ENCODE assay signal across 16 cellular contexts in the genomic region with DNA sequence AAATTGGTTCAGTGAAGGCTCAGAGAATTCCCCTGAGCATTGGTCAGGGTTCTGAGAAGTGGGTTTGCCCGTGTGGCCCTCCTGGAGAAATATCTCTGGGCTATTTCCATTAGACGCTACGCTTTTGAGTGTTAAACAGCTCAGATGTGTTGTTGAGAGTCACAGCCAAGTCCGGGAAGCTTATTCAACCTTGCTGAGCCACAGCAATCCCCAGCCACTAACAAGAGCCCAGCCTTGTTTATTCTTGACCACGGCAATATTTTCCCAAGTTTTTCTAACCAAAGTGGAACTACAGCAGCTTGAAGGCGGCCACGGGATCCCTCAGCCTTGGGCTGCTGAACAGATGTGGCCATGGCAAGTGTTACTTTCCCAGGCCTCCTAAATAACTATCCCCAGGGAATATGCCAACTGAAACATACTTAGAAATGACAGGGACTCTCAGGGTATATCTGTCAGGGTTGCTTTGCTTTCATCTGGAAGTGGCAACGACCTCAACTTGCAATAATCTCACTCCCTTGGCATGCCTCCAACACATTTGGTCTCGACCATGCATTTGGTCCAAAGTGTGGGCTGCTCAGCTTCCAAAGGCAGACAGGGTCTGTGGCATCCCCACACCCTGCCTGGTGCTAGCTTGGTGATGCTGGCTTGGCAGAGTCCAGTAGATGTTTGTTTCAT.
DNase-seq lines count a peak whose midpoint lies in the region; ATAC-seq and TF ChIP-seq lines count a peak whose summit lies in the region.
"Had no signal": no experiment of that assay in that cellular context is flagged by ENCODE, and none has a peak within 500 bp of the region (broad histone marks: within the 10 kb centered on the region; RNA-seq: fewer than 3 reads in every experiment).

No MANE protein-coding gene starts in this region.

- H3K27ac ChIP-seq in right atrium auricular region (no peak overlapping the region), heart right ventricle (no peak overlapping the region)
- H3K27ac ChIP-seq: SJSA1 had no signal

- DNase-seq in right atrium auricular region (ENCODE audit: low spot score) (peak; percentile 48), heart right ventricle (no peak), NCI-H69 (lab: John Stamatoyannopoulos, UW) (peak; percentile 56), myocyte (ENCODE audit: low read depth) (peak; percentile 16), foreskin fibroblast (no peak), pons (ENCODE audit: low spot score) (no peak)
- DNase-seq: BE2C; CD8-positive, alpha-beta memory T cell; IMR-90; Kasumi-1; NCI-H146; NCI-H2081 treated with DMSO at 0.1 percent for 48 hours; NCI-H748 treated with DMSO at 0.1 percent for 48 hours; SW 1271 had no signal

- TF ChIP-seq CTCF in right atrium auricular region (IDR thresholded peaks at IDR 0.05) (no peak), heart right ventricle (IDR thresholded peaks at IDR 0.05) (no peak), foreskin fibroblast (IDR thresholded peaks at IDR 0.05; ENCODE audit: low read depth, low read length) (no peak)

- no peak for ATAC-seq in heart right ventricle
- ATAC-seq in GM21737 (IDR thresholded peaks at IDR 0.05; ENCODE audit: unreplicated experiment) = no peak

- H3K27me3 ChIP-seq in right atrium auricular region (no peaks in the 10 kb centered on the region), heart right ventricle (peaks cover 0 to 37% (median 15%) of the 10 kb centered on the region in 7 donors)
- H3K27me3 ChIP-seq: SJSA1 had no signal

- H3K4me1 ChIP-seq in right atrium auricular region (no peaks in the 10 kb centered on the region), heart right ventricle (no peaks in the 10 kb centered on the region)
- H3K4me1 ChIP-seq: BE2C, SJSA1 had no signal

- H3K36me3 ChIP-seq in right atrium auricular region = no peaks in the 10 kb centered on the region
- H3K36me3 ChIP-seq in heart right ventricle = no peaks in the 10 kb centered on the region
- H3K36me3 ChIP-seq: BE2C, SJSA1 had no signal

- intact Hi-C loops in heart right ventricle (cut with DNase I) = no loop called here

- no peaks in the 10 kb centered on the region for H3K9me3 ChIP-seq in right atrium auricular region
- H3K9me3 ChIP-seq in heart right ventricle = no peaks in the 10 kb centered on the region
- H3K9me3 ChIP-seq: BE2C, SJSA1 had no signal

- 60 to 64% methylated on average over 9 of the region's 9 CpGs for WGBS in heart right ventricle, 2 donors

- H3K4me3 ChIP-seq in right atrium auricular region = no peak overlapping the region
- H3K4me3 ChIP-seq in heart right ventricle = no peak overlapping the region
- H3K4me3 ChIP-seq in foreskin fibroblast (ENCODE audit: low read depth in 1 of 2, low read length in 2 of 2) = no peak overlapping the region
- H3K4me3 ChIP-seq: SJSA1 had no signal

Comparison
In these comparisons a context has a peak if more than half of its experiments do, and no peak if none do; other contexts are left out.
1. DNase-seq: peak in right atrium auricular region (single experiment), NCI-H69 (single experiment) and myocyte (single experiment); none in heart right ventricle (0 of 2), foreskin fibroblast (0 of 2) and pons (single experiment).